16 cellular contexts compared by ENCODE assay signal in genomic region chrX:20253232-20253543, GRCh38. TPM values are rescaled to one million over a fixed set of nuclear protein-coding genes. Genes with fewer than 3 reads are reported as not detected.
DNase-seq lines count a peak whose midpoint lies in the region; ATAC-seq, FAIRE-seq and TF ChIP-seq lines count a peak whose summit lies in the region.
"Had no signal": no experiment of that assay in that cellular context is flagged by ENCODE, and none has a peak within 500 bp of the region (broad histone marks: within the 10 kb centered on the region; RNA-seq: fewer than 3 reads in every experiment).

No MANE protein-coding gene starts in this region.

- no peaks in the 10 kb centered on the region for H3K9me3 Mint-ChIP-seq in activated T-cell treated with anti-CD3 and anti-CD28 coated beads, Interleukin-2, amount 50 U/mL, for 24 hours
- H3K9me3 Mint-ChIP-seq in astrocyte (ENCODE audit: unreplicated experiment): no peaks in the 10 kb centered on the region
- peaks cover 47 to 56% of the 10 kb centered on the region in 2 experiments for H3K9me3 Mint-ChIP-seq in H9

- H3K27ac Mint-ChIP-seq in activated T-cell treated with anti-CD3 and anti-CD28 coated beads, Interleukin-2, amount 50 U/mL, for 24 hours: peak overlapping the region; percentile 79
- H3K27ac Mint-ChIP-seq in astrocyte (ENCODE audit: unreplicated experiment) (no peak overlapping the region), H9 (no peak overlapping the region)

- intact Hi-C loops in PC-3 (cut with micrococcal nuclease): loop anchor here (1.0 to 5.0 kb wide), 6 partner anchors 8 to 274 kb away; no protein-coding TSS in a partner anchor
- intact Hi-C loops in gastrocnemius medialis (cut with DNase I; ENCODE audit: low total_unique reads): loop anchor here (1.0 to 10.0 kb wide), 2 partner anchors 190 to 1268 kb away; partner anchors contain the start of gene PHKA2

- H3F3A ChIP-seq in PC-3 (ENCODE audit: low read length, unreplicated experiment): peaks cover 5% of the 10 kb centered on the region

- no peaks in the 10 kb centered on the region for H3K79me1 ChIP-seq in H9 (ENCODE audit: insufficient read depth, low read depth, low read length, poor library complexity, severe bottlenecking)

- H3K4ac ChIP-seq in H9 (ENCODE audit: low read depth, low read length): no peak overlapping the region

- peak overlapping the region; percentile 34 for H3K4me2 ChIP-seq in PC-3 (ENCODE audit: low read length)
- H3K4me2 ChIP-seq in astrocyte (ENCODE audit: low read length): no peak overlapping the region
- no peak overlapping the region for H3K4me2 ChIP-seq in H9 (ENCODE audit: insufficient read depth, insufficient read length, low read length)

- H3K27me3 ChIP-seq in PC-3 (ENCODE audit: low read length) (no peaks in the 10 kb centered on the region), astrocyte (ENCODE audit: insufficient read depth, low read length) (no peaks in the 10 kb centered on the region), gastrocnemius medialis (no peaks in the 10 kb centered on the region), H9 (ENCODE audit: insufficient read depth, low read length) (no peaks in the 10 kb centered on the region)
- H3K27me3 ChIP-seq: right atrium auricular region, SJCRH30, stomach, vagina had no signal

- 0 out of 2 replicates have a peak, but pooled peaks cover 3% of the 10 kb centered on the region for H4K20me1 ChIP-seq in PC-3 (ENCODE audit: low read length)
- H4K20me1 ChIP-seq in astrocyte (ENCODE audit: insufficient read depth, low read length): peaks cover 17% of the 10 kb centered on the region
- no peaks in the 10 kb centered on the region for H4K20me1 ChIP-seq in H9 (ENCODE audit: control insufficient read depth, insufficient read depth, insufficient read length)

- POLR2A ChIA-PET in PC-3 (lab: Charles Lee; ENCODE audit: unreplicated experiment): interaction anchor here (0.5 to 0.6 kb wide), 2 partner anchors 263 to 1101 kb away, joined by 3 read pairs; no protein-coding TSS in a partner anchor

- H2BK5ac ChIP-seq in H9 (ENCODE audit: insufficient read length, low read length): no peak overlapping the region

- H3K4me3 Mint-ChIP-seq in activated T-cell treated with anti-CD3 and anti-CD28 coated beads, Interleukin-2, amount 50 U/mL, for 24 hours: no peak overlapping the region
- H3K4me3 Mint-ChIP-seq in astrocyte (ENCODE audit: unreplicated experiment): no peak overlapping the region
- H3K4me3 Mint-ChIP-seq in H9: no peak overlapping the region

- H3K18ac ChIP-seq in H9 (ENCODE audit: insufficient read length, low read depth, low read length): no peak overlapping the region

- no peak overlapping the region for H3K56ac ChIP-seq in H9 (ENCODE audit: insufficient read length, low read depth, low read length)

- H3K9me3 ChIP-seq in PC-3 (ENCODE audit: low read length) (no peaks in the 10 kb centered on the region), astrocyte (ENCODE audit: insufficient read depth, low read depth, low read length) (no peaks in the 10 kb centered on the region), gastrocnemius medialis (no peaks in the 10 kb centered on the region), H9 (ENCODE audit: control insufficient read depth, low read depth, low read length) (peaks cover 8% of the 10 kb centered on the region)
- H3K9me3 ChIP-seq: SJCRH30, stomach, vagina had no signal

- H3K4me3 ChIP-seq in PC-3 (ENCODE audit: low read length) (no peak overlapping the region), astrocyte (ENCODE audit: insufficient read depth, low read depth, low read length) (no peak overlapping the region), gastrocnemius medialis (no peak overlapping the region)
- H3K4me3 ChIP-seq: right atrium auricular region, SJCRH30, stomach, vagina had no signal

- H3K4me1 ChIP-seq in PC-3 (ENCODE audit: insufficient read depth, low read length) (peaks cover 29% of the 10 kb centered on the region), astrocyte (ENCODE audit: insufficient read depth, low read length) (no peaks in the 10 kb centered on the region), gastrocnemius medialis (peaks cover 5 to 24% of the 10 kb centered on the region in 2 donors), H9 (ENCODE audit: insufficient read depth, low read length) (no peaks in the 10 kb centered on the region)
- H3K4me1 ChIP-seq: right atrium auricular region, SJCRH30, vagina had no signal

- peak overlapping the region; percentile 66 for H3K27ac ChIP-seq in PC-3 (ENCODE audit: low read length)
- no peak overlapping the region for H3K27ac ChIP-seq in astrocyte (ENCODE audit: low read depth, low read length)
- H3K27ac ChIP-seq in gastrocnemius medialis: peak overlapping the region in 3 of 4 donors; percentile 34 to 74 (median 73)
- no peak overlapping the region for H3K27ac ChIP-seq in H9 (ENCODE audit: insufficient read length, low read depth, low read length)
- H3K27ac ChIP-seq: right atrium auricular region, SJCRH30, vagina had no signal

- CTCF ChIA-PET in PC-3 (lab: Charles Lee): interaction anchor here (0.7 to 1.3 kb wide), 2 partner anchors 54 to 263 kb away, joined by 5 to 6 read pairs; no protein-coding TSS in a partner anchor

- no peak overlapping the region for H2AK5ac ChIP-seq in H9 (ENCODE audit: insufficient read length, low read length)

- H2AFZ ChIP-seq in PC-3 (ENCODE audit: low read length) (no peak overlapping the region), astrocyte (ENCODE audit: low read depth, low read length) (no peak overlapping the region), H9 (ENCODE audit: low read length) (no peak overlapping the region)

- H2BK20ac ChIP-seq in H9 (ENCODE audit: low read depth, low read length, poor library complexity, severe bottlenecking): no peak overlapping the region

- ATAC-seq in PC-3 (no peak; the same call in 1 of the 2 replicates), gastrocnemius medialis (no peak), HG03025 (IDR thresholded peaks at IDR 0.05; ENCODE audit: low FRiP score, unreplicated experiment) (no peak)

- TF ChIP-seq CTCF in PC-3 (conservative IDR thresholded peaks at IDR 0.05; ENCODE audit: low read depth, low read length) (no peak), astrocyte (IDR thresholded peaks at IDR 0.05; ENCODE audit: insufficient read depth, low read depth, low read length) (no peak), gastrocnemius medialis (IDR thresholded peaks at IDR 0.05 in 4 of 5, conservative IDR thresholded peaks at IDR 0.05 in 1 of 5) (no peak), H9 (conservative IDR thresholded peaks at IDR 0.05) (no peak)

- TF ChIP-seq POLR2A in gastrocnemius medialis (IDR thresholded peaks at IDR 0.05): no peak

- BruUV-seq in PC-3 (replicated peaks; lab: Mats Ljungman, UMichigan): no TSS peak

- peaks cover 28% of the 10 kb centered on the region for H3K36me3 Mint-ChIP-seq in activated T-cell treated with anti-CD3 and anti-CD28 coated beads, Interleukin-2, amount 50 U/mL, for 24 hours (ENCODE audit: low read depth)
- H3K36me3 Mint-ChIP-seq in astrocyte (ENCODE audit: low read depth, unreplicated experiment) (peaks cover 2% of the 10 kb centered on the region), H9 (ENCODE audit: insufficient read depth in 1 of 3, low read depth in 3 of 3) (peaks cover 2 to 7% (median 3%) of the 10 kb centered on the region in 3 experiments; a peak in 6 of 7 replicates)

- H3K14ac ChIP-seq in H9 (ENCODE audit: insufficient read depth, low read length): no peak overlapping the region

- H3K23me2 ChIP-seq in H9 (ENCODE audit: insufficient read length, low read depth, low read length, poor library complexity, severe bottlenecking): no peaks in the 10 kb centered on the region

- no peak overlapping the region for H4K91ac ChIP-seq in H9 (ENCODE audit: insufficient read length, low read depth, low read length)

- H4K8ac ChIP-seq in H9 (replicated peaks; ENCODE audit: insufficient read length, low read depth, low read length): no peak overlapping the region

- H3K9ac ChIP-seq in PC-3 (ENCODE audit: low read length): no peak overlapping the region; the same call in 1 of the 2 replicates
- H3K9ac ChIP-seq in astrocyte (ENCODE audit: low read length): no peak overlapping the region
- no peak overlapping the region for H3K9ac ChIP-seq in H9 (ENCODE audit: extremely low read depth, insufficient read length, low read length)

- H3K36me3 ChIP-seq in PC-3 (ENCODE audit: low read depth, low read length) (no peaks in the 10 kb centered on the region), astrocyte (ENCODE audit: insufficient read depth, low read length) (no peaks in the 10 kb centered on the region), gastrocnemius medialis (no peaks in the 10 kb centered on the region)
- H3K36me3 ChIP-seq: right atrium auricular region, stomach, vagina had no signal

- FAIRE-seq in astrocyte (lab: Jason Lieb, UNC): peak; percentile 5
- FAIRE-seq: colon had no signal

- no peak overlapping the region for H4K5ac ChIP-seq in H9 (ENCODE audit: insufficient read length, low read depth, low read length)

- peaks cover 19% of the 10 kb centered on the region for H3K27me3 Mint-ChIP-seq in activated T-cell treated with anti-CD3 and anti-CD28 coated beads, Interleukin-2, amount 50 U/mL, for 24 hours
- H3K27me3 Mint-ChIP-seq in astrocyte (ENCODE audit: low read depth, unreplicated experiment) (no peaks in the 10 kb centered on the region), H9 (ENCODE audit: low read depth) (no peaks in the 10 kb centered on the region)

- H2BK12ac ChIP-seq in H9 (ENCODE audit: insufficient read length, low read depth, low read length): no peak overlapping the region

- H2BK120ac ChIP-seq in H9 (ENCODE audit: low read depth, low read length, poor library complexity, severe bottlenecking): no peak overlapping the region

- H2BK15ac ChIP-seq in H9 (ENCODE audit: low read depth, low read length): no peak overlapping the region

- peaks cover 56% of the 10 kb centered on the region for H3K4me1 Mint-ChIP-seq in activated T-cell treated with anti-CD3 and anti-CD28 coated beads, Interleukin-2, amount 50 U/mL, for 24 hours (ENCODE audit: low read depth)
- peaks cover 1% of the 10 kb centered on the region for H3K4me1 Mint-ChIP-seq in astrocyte (ENCODE audit: low read depth, unreplicated experiment)
- H3K4me1 Mint-ChIP-seq in H9: no peaks in the 10 kb centered on the region

- WGBS in H9 (ENCODE audit: extremely low coverage, insufficient read length, low lambda C conversion rate): no CpG with 5 or more reads among the region's 1 CpG

- no peak overlapping the region for H3T11ph ChIP-seq in H9 (ENCODE audit: low read length)

- no peak overlapping the region for H3K23ac ChIP-seq in H9 (ENCODE audit: insufficient read length, low read depth, low read length)

- H3K79me2 ChIP-seq in PC-3 (ENCODE audit: low read length) (peaks cover 37% of the 10 kb centered on the region), astrocyte (ENCODE audit: insufficient read depth, low read length) (peaks cover 50% of the 10 kb centered on the region), H9 (ENCODE audit: insufficient read depth, low read length) (no peaks in the 10 kb centered on the region)

- no peak for DNase-seq in activated T-cell treated with anti-CD3 and anti-CD28 coated beads, Interleukin-2, amount 50 U/mL, for 24 hours
- DNase-seq in activated T-cell treated with anti-CD3 and anti-CD28 coated beads for 4 hours: no peak
- no peak for DNase-seq in PC-3
- no peak for DNase-seq in astrocyte (ENCODE audit: low read depth)
- no peak for DNase-seq in gastrocnemius medialis
- DNase-seq in H9: no peak
- no peak for DNase-seq in cortex of kidney (lab: John Stamatoyannopoulos, UW)
- DNase-seq: GF-D8, NCI-H2029 treated with DMSO at 0.1 percent for 48 hours, T1000 had no signal

- in situ Hi-C loops in gastrocnemius medialis (cut with MboI; ENCODE audit: low sequenced_read_pairs in 4 of 4): loop anchor here in 1 of 4 donors (10.0 kb wide), 1 partner anchor 192 kb away; no protein-coding TSS in a partner anchor

- H3K9me2 ChIP-seq in PC-3 (replicated peaks; ENCODE audit: low read length): no peaks in the 10 kb centered on the region

RNA-seq across cellular contexts. Expression of gene RPS6KA3, which starts 13.5 kb away (rescaled TPM):
- 22.8 and 24.6 TPM in 2 replicates for total RNA-seq in PC-3 (2014; rRNA removed)
- 34.3 and 42.9 TPM in 2 replicates for total RNA-seq in astrocyte
- 10 to 100 TPM; 53.1 to 91.0 (median 66.0) TPM for total RNA-seq in gastrocnemius medialis
- total RNA-seq in H9 (2021): 9.2 and 9.8 TPM in 2 replicates

Comparison
In these comparisons a context has a peak if more than half of its experiments do, and no peak if none do; other contexts are left out.
1. H3K27ac ChIP-seq: peak in PC-3 (single experiment) and gastrocnemius medialis (3 of 4); none in astrocyte (single experiment) and H9 (single experiment).